ENCODE assay signal across 8 cellular contexts in genomic region chr4:38310446-38311043, GRCh38.
DNase-seq lines count a peak whose midpoint lies in the region; ATAC-seq lines count a peak whose summit lies in the region.

No MANE protein-coding gene starts in this region.

- H3K9me3 Mint-ChIP-seq in effector memory CD8-positive, alpha-beta T cell = no peaks in the 10 kb centered on the region

- H3K36me3 Mint-ChIP-seq in effector memory CD8-positive, alpha-beta T cell (ENCODE audit: insufficient read depth) = peaks cover 13% of the 10 kb centered on the region

- H3K4me3 Mint-ChIP-seq in effector memory CD8-positive, alpha-beta T cell = peak overlapping the region; percentile 73 to 76

- DNase-seq in activated CD4-positive, CD25-positive, alpha-beta regulatory T cell (lab: John Stamatoyannopoulos, UW) = peak; percentile 14 to 41 (median 32)
- peak; percentile 60 to 63 (median 62) for DNase-seq in effector memory CD8-positive, alpha-beta T cell
- DNase-seq in stimulated activated CD8-positive, alpha-beta memory T cell treated with anti-CD3 and anti-CD28 coated beads, Interleukin-7, amount 100 ng/mL, for 4 hours (ENCODE audit: low read depth in 2 of 2) = peak; percentile 31 to 57
- DNase-seq in NCI-H2081 treated with DMSO at 0.1 percent for 48 hours (lab: John Stamatoyannopoulos, UW) (no peak), amniotic stem cell (lab: John Stamatoyannopoulos, UW) (no peak), posterior cingulate gyrus (no peak)

- H3K4me1 Mint-ChIP-seq in effector memory CD8-positive, alpha-beta T cell (ENCODE audit: low read depth in 2 of 2) = peaks cover 44% of the 10 kb centered on the region in 2 donors

- no peaks in the 10 kb centered on the region for H3K27me3 Mint-ChIP-seq in effector memory CD8-positive, alpha-beta T cell

- intact Hi-C loops in posterior cingulate gyrus (cut with DNase I) = no loop called here

- peak overlapping the region; percentile 79 to 80 for H3K27ac Mint-ChIP-seq in effector memory CD8-positive, alpha-beta T cell

- ATAC-seq in GM18519 (IDR thresholded peaks at IDR 0.05; ENCODE audit: low FRiP score, unreplicated experiment) (peak; percentile 83), HG02885 (IDR thresholded peaks at IDR 0.05; ENCODE audit: poor library complexity, unreplicated experiment) (peak; percentile 90)
- peak; percentile 93 for ATAC-seq in effector memory CD8-positive, alpha-beta T cell (replicated peaks)

Comparison
In these comparisons a context has a peak if more than half of its experiments do, and no peak if none do; other contexts are left out.
1. DNase-seq: peak in activated CD4-positive, CD25-positive, alpha-beta regulatory T cell (4 of 4), effector memory CD8-positive, alpha-beta T cell (3 of 3) and stimulated activated CD8-positive, alpha-beta memory T cell treated with anti-CD3 and anti-CD28 coated beads, Interleukin-7, amount 100 ng/mL, for 4 hours (2 of 2); none in NCI-H2081 treated with DMSO at 0.1 percent for 48 hours (single experiment), amniotic stem cell (single experiment) and posterior cingulate gyrus (0 of 10).
2. Peak in every context shown above with its lines, with median percentiles within 50 percentile points of each other: ATAC-seq.